Comparison of ENCODE assay signal across 18 cellular contexts in the genomic region with DNA sequence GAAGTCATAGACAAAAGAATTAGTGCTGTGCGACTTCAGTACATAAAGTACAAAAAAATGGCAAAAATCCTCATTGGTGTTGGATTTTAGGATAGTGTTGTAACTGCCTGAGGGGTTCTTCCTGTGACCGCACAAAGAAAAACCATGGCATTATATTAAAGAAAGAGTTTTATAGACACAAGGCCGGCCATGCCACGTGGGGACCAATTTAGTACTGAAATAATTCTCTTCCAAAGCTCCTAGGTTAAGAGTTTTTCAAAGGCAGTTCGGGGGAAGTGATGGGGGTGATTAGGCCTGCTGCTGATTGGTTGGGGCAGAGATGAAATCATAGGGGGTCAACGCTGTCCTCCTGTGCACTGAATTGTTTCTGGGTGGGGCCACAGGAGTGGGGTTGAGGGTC.
A peak's percentile ranks its signal among the peaks of the same experiment; 100 is the strongest.
DNase-seq lines count a peak whose midpoint lies in the region; ATAC-seq, FAIRE-seq and TF ChIP-seq lines count a peak whose summit lies in the region.
"Had no signal": no experiment of that assay in that cellular context is flagged by ENCODE, and none has a peak within 500 bp of the region (broad histone marks: within the 10 kb centered on the region; RNA-seq: fewer than 3 reads in every experiment).

No MANE protein-coding gene starts in this region.

- H3K9me1 ChIP-seq in IMR-90 (ENCODE audit: insufficient read depth, low read length) (0 out of 2 replicates have a peak, but pooled peaks cover 2% of the 10 kb centered on the region), endothelial cell of umbilical vein (replicated peaks; ENCODE audit: control insufficient read depth, extremely low read depth, insufficient read depth, low read length) (no peaks in the 10 kb centered on the region)

- H3K4me1 Mint-ChIP-seq in neural crest cell, result peaks cover 45% of the 10 kb centered on the region

- peaks cover 15% of the 10 kb centered on the region for H3K9me3 Mint-ChIP-seq in neural crest cell
- H3K9me3 Mint-ChIP-seq: CD4-positive, alpha-beta T cell had no signal

- peak overlapping the region; percentile 29; the same call in 1 of the 3 replicates for H2BK15ac ChIP-seq in IMR-90 (ENCODE audit: low read depth, low read length)

- H3K9me3 ChIP-seq in AG04450 (ENCODE audit: control insufficient read depth, insufficient read depth, low read length) (peaks cover 9% of the 10 kb centered on the region), IMR-90 (ENCODE audit: control insufficient read depth, insufficient read depth, low read length) (no peaks in the 10 kb centered on the region), endothelial cell of umbilical vein (replicated peaks; ENCODE audit: control insufficient read depth, insufficient read depth, low read length) (no peaks in the 10 kb centered on the region)
- H3K9me3 ChIP-seq: BE2C had no signal

- no peak for FAIRE-seq in endothelial cell of umbilical vein (lab: Jason Lieb, UNC)
- FAIRE-seq: H54 had no signal

- in situ Hi-C loops in IMR-90 (cut with MboI; ENCODE audit: low sequenced_read_pairs), result no loop called here

- CTCF ChIA-PET in AG04450 (lab: Charles Lee) (no interaction called here), IMR-90 (lab: Yijun Ruan, JAX) (interaction anchor here (0.6 kb wide), 1 partner anchor 1505 kb away, joined by 3 read pairs; no protein-coding TSS in a partner anchor), endothelial cell of umbilical vein (lab: Charles Lee) (interaction anchor here (1.0 to 1.7 kb wide), 4 partner anchors 18 to 93 kb away, joined by 3 to 6 read pairs (median 4); no protein-coding TSS in a partner anchor)

- no peaks in the 10 kb centered on the region for H4K20me1 ChIP-seq in IMR-90 (ENCODE audit: insufficient read depth, low read length)
- no peaks in the 10 kb centered on the region for H4K20me1 ChIP-seq in endothelial cell of umbilical vein (replicated peaks; ENCODE audit: control insufficient read depth, extremely low read depth, insufficient read depth, low read length)

- H3K23ac ChIP-seq in IMR-90 (ENCODE audit: low read depth, low read length), result 0 out of 2 replicates have a peak overlapping the region, but pooled peaks have one; percentile 80

- H3K4me2 ChIP-seq in IMR-90 (ENCODE audit: low read depth, low read length), result no peak overlapping the region
- no peak overlapping the region for H3K4me2 ChIP-seq in endothelial cell of umbilical vein (ENCODE audit: insufficient read depth, low read length)

- H3K27me3 ChIP-seq in AG04450 (ENCODE audit: control insufficient read depth, insufficient read depth, low read length) (no peaks in the 10 kb centered on the region), IMR-90 (ENCODE audit: control insufficient read depth, insufficient read depth, low read length) (no peaks in the 10 kb centered on the region), endothelial cell of umbilical vein (ENCODE audit: control insufficient read depth in 2 of 2, insufficient read depth in 2 of 2, low read length in 2 of 2) (no peaks in the 10 kb centered on the region)
- H3K27me3 ChIP-seq: BE2C had no signal

- H3K36me3 ChIP-seq in IMR-90 (ENCODE audit: control insufficient read depth, insufficient read depth, low read length) (no peaks in the 10 kb centered on the region), endothelial cell of umbilical vein (ENCODE audit: control insufficient read depth in 2 of 2, extremely low read depth in 1 of 2, insufficient read depth in 2 of 2, low read length in 2 of 2) (no peaks in the 10 kb centered on the region)
- H3K36me3 ChIP-seq: BE2C had no signal

- H4K91ac ChIP-seq in IMR-90 (ENCODE audit: insufficient read depth, low read depth, low read length), result no peak overlapping the region

- H3K27ac ChIP-seq in AG04450 (ENCODE audit: low read depth, low read length) (peak overlapping the region; percentile 25), IMR-90 (ENCODE audit: insufficient read depth, low read length) (no peak overlapping the region), endothelial cell of umbilical vein (ENCODE audit: insufficient read depth, low read depth, low read length) (peak overlapping the region; percentile 52)
- H3K27ac ChIP-seq: 22Rv1 had no signal

- H3K9ac ChIP-seq in IMR-90 (ENCODE audit: low read depth, low read length) (no peak overlapping the region), endothelial cell of umbilical vein (replicated peaks; ENCODE audit: extremely low read depth, insufficient read depth, low read length) (no peak overlapping the region)

- H3K14ac ChIP-seq in IMR-90 (replicated peaks; ENCODE audit: low read depth, low read length), result peak overlapping the region; percentile 74; the same call in 1 of the 2 replicates

- H2AFZ ChIP-seq in IMR-90 (replicated peaks; ENCODE audit: low read length, poor library complexity), result no peak overlapping the region
- H2AFZ ChIP-seq in endothelial cell of umbilical vein (ENCODE audit: low read depth, low read length), result no peak overlapping the region

- BruUV-seq in IMR-90 (replicated peaks; lab: Mats Ljungman, UMichigan) (no TSS peak), endothelial cell of umbilical vein (replicated peaks; lab: Mats Ljungman, UMichigan) (no TSS peak)

- peaks cover 2% of the 10 kb centered on the region for H3K36me3 Mint-ChIP-seq in neural crest cell (ENCODE audit: low read depth)

- dilution Hi-C loops in IMR-90 (cut with HindIII; ENCODE audit: low sequenced_read_pairs, unreplicated experiment), result no loop called here
- dilution Hi-C loops in endothelial cell of umbilical vein (cut with MboI; ENCODE audit: extremely low pct_ligation_motif_present, low sequenced_read_pairs), result no loop called here

- H3K4ac ChIP-seq in IMR-90 (ENCODE audit: low read depth, low read length), result peak overlapping the region; percentile 46; the same call in 1 of the 2 replicates

- H3K79me2 ChIP-seq in endothelial cell of umbilical vein (ENCODE audit: control insufficient read depth, insufficient read depth, low read length), result no peaks in the 10 kb centered on the region

- no peak overlapping the region for H3K18ac ChIP-seq in IMR-90 (ENCODE audit: low read depth, low read length)

- no peak for TF ChIP-seq POLR2A in IMR-90 (IDR thresholded peaks at IDR 0.05; ENCODE audit: low read depth, low read length)
- TF ChIP-seq POLR2A in endothelial cell of umbilical vein (IDR thresholded peaks at IDR 0.05; ENCODE audit: low read depth, low read length), result no peak

- no peak for TF ChIP-seq RAD21 in IMR-90 (IDR thresholded peaks at IDR 0.05; ENCODE audit: low read length)

- H2BK5ac ChIP-seq in IMR-90 (ENCODE audit: low read depth, low read length, poor library complexity, severe bottlenecking), result no peak overlapping the region

- POLR2A ChIA-PET in AG04450 (lab: Yijun Ruan, JAX) (no interaction called here), IMR-90 (lab: Charles Lee; ENCODE audit: unreplicated experiment) (no interaction called here), endothelial cell of umbilical vein (lab: Charles Lee) (no interaction called here)

- 100% methylated on average over 1 of the region's 6 CpGs; no CpG with 5 or more reads in 1 of the 2 experiments for WGBS in IMR-90 (ENCODE audit: extremely low coverage in 2 of 2, insufficient read length in 1 of 2), 2 experiments

- H2AK9ac ChIP-seq in IMR-90 (replicated peaks; ENCODE audit: low read depth, low read length, poor library complexity), result peak overlapping the region; percentile 44

- TF ChIP-seq CTCF in AG04450 (IDR thresholded peaks at IDR 0.05; ENCODE audit: low read depth, low read length), result no peak
- TF ChIP-seq CTCF in IMR-90 (conservative IDR thresholded peaks at IDR 0.05; ENCODE audit: low read depth, low read length), result no peak
- no peak for TF ChIP-seq CTCF in endothelial cell of umbilical vein (IDR thresholded peaks at IDR 0.05; ENCODE audit: extremely low read depth in 1 of 2, insufficient read depth in 1 of 2, low read depth in 1 of 2, low read length in 2 of 2)
- no peak for TF ChIP-seq CTCF in neural crest cell (conservative IDR thresholded peaks at IDR 0.05)

- DNase-seq in AG04450 (ENCODE audit: low read depth, low spot score) (no peak), IMR-90 (no peak), endothelial cell of umbilical vein (ENCODE audit: low read depth, low spot score) (no peak), neural crest cell (ENCODE audit: low read depth, low spot score) (no peak), cerebellar cortex (ENCODE audit: low spot score) (no peak)
- DNase-seq in stimulated activated CD4-positive, alpha-beta T cell treated with anti-CD3 and anti-CD28 coated beads, Interleukin-4, amount 100 ng/mL, for 1 hour, result no peak
- DNase-seq: BE2C; Calu3; CD4-positive, alpha-beta T cell; NCI-H1417; NCI-H187 treated with DMSO at 0.1 percent for 48 hours; NCI-H345; NCI-H69; SHP77 had no signal

- H3K79me1 ChIP-seq in IMR-90 (ENCODE audit: low read depth in 1 of 2, low read length in 2 of 2), result no peaks in the 10 kb centered on the region

- H3K27ac Mint-ChIP-seq in neural crest cell (ENCODE audit: unreplicated experiment), result peak overlapping the region; percentile 1
- H3K27ac Mint-ChIP-seq: CD4-positive, alpha-beta T cell had no signal

- no peak overlapping the region for H4K8ac ChIP-seq in IMR-90 (ENCODE audit: low read depth in 2 of 2, low read length in 2 of 2)

- H2AK5ac ChIP-seq in IMR-90 (ENCODE audit: low read depth, low read length), result no peak overlapping the region; the same call in 1 of the 2 replicates

- H3K27me3 Mint-ChIP-seq in neural crest cell (ENCODE audit: low read depth), result no peaks in the 10 kb centered on the region
- H3K27me3 Mint-ChIP-seq: CD4-positive, alpha-beta T cell had no signal

- H3K4me1 ChIP-seq in IMR-90 (ENCODE audit: control insufficient read depth, insufficient read depth, low read length) (peaks cover 3% of the 10 kb centered on the region), endothelial cell of umbilical vein (ENCODE audit: control insufficient read depth, extremely low read depth, insufficient read depth, low read length) (peaks cover 19% of the 10 kb centered on the region)
- H3K4me1 ChIP-seq: BE2C had no signal

- peak overlapping the region; percentile 86; the same call in 1 of the 2 replicates for H2BK20ac ChIP-seq in IMR-90 (ENCODE audit: low read depth, low read length)

- no peak overlapping the region for H3K56ac ChIP-seq in IMR-90 (ENCODE audit: extremely low read depth, insufficient read depth, low read length)

- peak overlapping the region; percentile 85 for H2BK120ac ChIP-seq in IMR-90 (ENCODE audit: low read depth, low read length)

- H3K4me3 ChIP-seq in AG04450 (ENCODE audit: low read depth, low read length) (no peak overlapping the region), IMR-90 (ENCODE audit: insufficient read depth, low read depth, low read length) (no peak overlapping the region), endothelial cell of umbilical vein (replicated peaks in 1 of 3; ENCODE audit: insufficient read depth in 1 of 3, low read depth in 1 of 3, low read length in 3 of 3) (no peak overlapping the region)

- H3K4me3 Mint-ChIP-seq in neural crest cell, result no peak overlapping the region
- H3K4me3 Mint-ChIP-seq: CD4-positive, alpha-beta T cell had no signal

- ATAC-seq in IMR-90 (ENCODE audit: low read depth) (no peak), GM21381 (IDR thresholded peaks at IDR 0.05; ENCODE audit: unreplicated experiment) (no peak), GM19035 (IDR thresholded peaks at IDR 0.05; ENCODE audit: unreplicated experiment) (no peak)

- no peak overlapping the region for H4K5ac ChIP-seq in IMR-90 (ENCODE audit: low read depth, low read length)

- intact Hi-C loops in IMR-90 (cut with micrococcal nuclease), result no loop called here
- intact Hi-C loops in endothelial cell of umbilical vein (cut with micrococcal nuclease), result loop anchor here (2.0 to 10.0 kb wide), 2 partner anchors 47 to 155 kb away; a partner anchor contains a TSS
